ENCODE assay signal across 8 cellular contexts in the genomic region with DNA sequence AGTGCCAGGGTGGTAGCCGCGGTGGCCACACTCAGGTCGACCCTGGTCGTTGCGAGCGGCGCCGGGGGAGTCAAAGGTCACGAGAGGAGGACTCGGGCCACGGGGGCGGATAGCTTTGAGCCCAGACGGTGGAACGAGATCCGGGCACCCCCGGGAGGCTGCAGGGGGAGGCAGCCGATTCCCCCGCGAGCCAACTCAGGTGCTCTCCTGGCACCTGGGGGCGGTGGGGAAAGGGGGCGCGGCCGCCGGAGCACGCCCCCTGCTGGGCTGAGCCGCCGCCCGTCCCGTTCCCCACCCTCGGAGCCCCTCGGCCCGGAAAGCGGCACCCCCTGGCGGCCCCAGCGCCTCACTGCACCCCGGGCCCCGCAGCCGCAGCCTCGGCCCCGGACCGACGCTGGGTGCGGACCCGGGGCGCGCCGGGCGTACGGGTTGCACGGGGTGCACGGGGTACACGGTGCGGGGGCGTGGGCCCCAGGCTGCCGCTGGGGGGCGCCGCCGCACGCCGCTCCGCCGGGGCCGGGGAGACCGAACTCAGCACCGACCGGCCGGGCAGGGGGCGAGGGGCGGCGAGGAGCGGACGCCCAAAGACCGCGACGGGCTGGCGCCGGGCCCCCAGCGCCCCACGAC. TPM values are rescaled to one million over a fixed set of nuclear protein-coding genes. Genes with fewer than 3 reads are reported as not detected.
DNase-seq lines count a peak whose midpoint lies in the region; ATAC-seq, FAIRE-seq and TF ChIP-seq lines count a peak whose summit lies in the region.

No MANE protein-coding gene starts in this region.

- H3K27me3 ChIP-seq in ACC112 (ENCODE audit: insufficient read depth, low read length) (no peaks in the 10 kb centered on the region), Peyer's patch (no peaks in the 10 kb centered on the region), neutrophil (peaks cover 45% of the 10 kb centered on the region)

- DNase-seq in Peyer's patch: peak; percentile 64 to 85 (median 82)
- peak; percentile 83 for DNase-seq in activated gamma-delta T cell treated with Interleukin-2 at 50 U/mL for 16 hours
- DNase-seq in frontal cortex (ENCODE audit: low spot score in 2 of 2): peak; percentile 83
- peak in 42 of 49 donors; percentile 13 to 87 (median 55) for DNase-seq in substantia nigra (lab: John Stamatoyannopoulos, UW)

- H3K4me3 ChIP-seq in ACC112 (ENCODE audit: low read depth, low read length): peak overlapping the region; percentile 81
- peak overlapping the region; percentile 42 to 85 (median 71) for H3K4me3 ChIP-seq in Peyer's patch
- peak overlapping the region; percentile 59 to 70 for H3K4me3 ChIP-seq in neutrophil (ENCODE audit: low read depth in 1 of 2, low read length in 1 of 2)

- H3K27ac ChIP-seq in ACC112 (ENCODE audit: low read depth, low read length) (no peak overlapping the region), Peyer's patch (peak overlapping the region in 2 of 4 donors; percentile 52 to 66), neutrophil (peak overlapping the region; percentile 35), substantia nigra (ENCODE audit: low read depth, low read length, poor library complexity, severe bottlenecking) (peak overlapping the region; percentile 21)

- H3K4me1 ChIP-seq in ACC112 (ENCODE audit: control insufficient read depth, insufficient read depth, low read length, unreplicated experiment) (peaks cover 24% of the 10 kb centered on the region), Peyer's patch (peaks cover 0 to 25% (median 8%) of the 10 kb centered on the region in 4 donors), neutrophil (ENCODE audit: control insufficient read depth in 1 of 2, insufficient read depth in 1 of 2, low read depth in 1 of 2, low read length in 1 of 2) (peaks cover 13 to 22% of the 10 kb centered on the region in 2 experiments)

- peak; percentile 91 to 100 (median 99) for TF ChIP-seq CTCF in Peyer's patch (IDR thresholded peaks at IDR 0.05)
- TF ChIP-seq CTCF in neutrophil (IDR thresholded peaks at IDR 0.05): peak; percentile 98

- H3K9me3 ChIP-seq in Peyer's patch (no peaks in the 10 kb centered on the region), neutrophil (no peaks in the 10 kb centered on the region)

- H2AFZ ChIP-seq in ACC112 (ENCODE audit: low read length, unreplicated experiment): peak overlapping the region; percentile 91

- ATAC-seq in GM18505 (IDR thresholded peaks at IDR 0.05; ENCODE audit: unreplicated experiment) (peak; percentile 49), HG03354 (IDR thresholded peaks at IDR 0.05; ENCODE audit: poor library complexity, severe bottlenecking, unreplicated experiment) (peak; percentile 60)

- no peaks in the 10 kb centered on the region for H3K36me3 ChIP-seq in ACC112 (ENCODE audit: insufficient read depth, low read length)
- no peaks in the 10 kb centered on the region for H3K36me3 ChIP-seq in Peyer's patch
- no peaks in the 10 kb centered on the region for H3K36me3 ChIP-seq in neutrophil

- TF ChIP-seq POLR2A in GM18505 (IDR thresholded peaks at IDR 0.05; ENCODE audit: borderline replicate concordance, extremely low read depth, insufficient read depth, insufficient read length) (no peak), Peyer's patch (IDR thresholded peaks at IDR 0.05) (no peak)

- peaks cover 12% of the 10 kb centered on the region for H3K79me2 ChIP-seq in ACC112 (ENCODE audit: control insufficient read depth, insufficient read depth, low read length, unreplicated experiment)

- no peak for FAIRE-seq in frontal cortex (lab: Jason Lieb, UNC)

RNA-seq across cellular contexts. Expression of a gene that starts 0.5 kb away (rescaled TPM):
- 1 to 10 TPM in 1 of 4 donors, under 1 TPM in 2, not detected in 1; 0.38 to 2.5 (median 0.40) TPM for total RNA-seq in Peyer's patch
- total RNA-seq in frontal cortex: 55.0 TPM

RNA-seq across cellular contexts. Expression of a gene that starts 4.2 kb away (rescaled TPM):
- total RNA-seq in Peyer's patch (10 to 100 TPM; 28.9 to 51.2 (median 40.6) TPM), frontal cortex (7.3 TPM)

RNA-seq across cellular contexts. Expression of a gene that starts 19.2 kb away (rescaled TPM):
- total RNA-seq in Peyer's patch: not detected
- total RNA-seq in frontal cortex: not detected

RNA-seq across cellular contexts. Expression of a gene that starts 46.9 kb away (rescaled TPM):
- total RNA-seq in Peyer's patch (10 to 100 TPM; 44.8 to 67.7 (median 49.0) TPM), frontal cortex (7.3 TPM)

RNA-seq across cellular contexts. Expression of a gene that starts 53.6 kb away (rescaled TPM):
- total RNA-seq in Peyer's patch (10 to 100 TPM; 17.3 to 46.3 (median 32.2) TPM), frontal cortex (27.7 TPM)

Comparison
In these comparisons a context has a peak if more than half of its experiments do, and no peak if none do; other contexts are left out.
1. RNA of a gene that starts 0.5 kb away (total RNA-seq): 55.0 TPM in frontal cortex (single experiment); 0.38 to 2.5 TPM in Peyer's patch; every median in the first group is over 10 times any median in the second.
2. Peak in every context shown above with its lines, with median percentiles within 50 percentile points of each other: H3K4me3 ChIP-seq and DNase-seq.